In genomic region chr9:96232539-96233241, GRCh38 we compare ENCODE assay signal across 8 cellular contexts.
DNase-seq lines count a peak whose midpoint lies in the region; ATAC-seq and TF ChIP-seq lines count a peak whose summit lies in the region.

No MANE protein-coding gene starts in this region.

- peak; percentile 18 for DNase-seq in activated T-cell treated with anti-CD3 and anti-CD28 coated beads for 24 hours (ENCODE audit: low read depth)
- no peak for DNase-seq in activated T-cell treated with anti-CD3 and anti-CD28 coated beads for 4 hours
- peak; percentile 22 for DNase-seq in NCI-H1092 (lab: John Stamatoyannopoulos, UW)
- DNase-seq in activated CD4-positive, alpha-beta T cell treated with anti-CD3 and anti-CD28 coated beads, Interleukin-2, amount 10 ng/mL, durations not matched to agents 24 days and 14 days, result peak; percentile 76
- peak; percentile 87 for DNase-seq in fibroblast of peridontal ligament (ENCODE audit: extremely low read depth)

- intact Hi-C loops in activated CD4-positive, alpha-beta T cell treated with anti-CD3 and anti-CD28 coated beads, Interleukin-2, amount 10 ng/mL, durations not matched to agents 24 days and 14 days (cut with micrococcal nuclease), result loop anchor here (1.0 kb wide), 1 partner anchor 85 kb away; no protein-coding TSS in a partner anchor

- peaks cover 2% of the 10 kb centered on the region for H3K4me1 Mint-ChIP-seq in activated CD4-positive, alpha-beta T cell treated with anti-CD3 and anti-CD28 coated beads, Interleukin-2, amount 10 ng/mL, durations not matched to agents 24 days and 14 days
- H3K4me1 Mint-ChIP-seq in nephron, result peaks cover 23% of the 10 kb centered on the region

- H3K9me3 Mint-ChIP-seq in activated CD4-positive, alpha-beta T cell treated with anti-CD3 and anti-CD28 coated beads, Interleukin-2, amount 10 ng/mL, durations not matched to agents 24 days and 14 days, result peaks cover 7% of the 10 kb centered on the region
- peaks cover 16% of the 10 kb centered on the region for H3K9me3 Mint-ChIP-seq in nephron

- no peak overlapping the region for H3K27ac Mint-ChIP-seq in activated CD4-positive, alpha-beta T cell treated with anti-CD3 and anti-CD28 coated beads, Interleukin-2, amount 10 ng/mL, durations not matched to agents 24 days and 14 days
- H3K27ac Mint-ChIP-seq in nephron, result peak overlapping the region; percentile 15 to 72 (median 30)

- TF ChIP-seq CTCF in nephron (IDR thresholded peaks at IDR 0.05; ENCODE audit: unreplicated experiment in 3 of 3), result peak; percentile 91 to 98 (median 92)

- peaks cover 47% of the 10 kb centered on the region for H3K27me3 Mint-ChIP-seq in activated CD4-positive, alpha-beta T cell treated with anti-CD3 and anti-CD28 coated beads, Interleukin-2, amount 10 ng/mL, durations not matched to agents 24 days and 14 days
- peaks cover 59% of the 10 kb centered on the region for H3K27me3 Mint-ChIP-seq in nephron (ENCODE audit: low read depth)

- H3K36me3 Mint-ChIP-seq in activated CD4-positive, alpha-beta T cell treated with anti-CD3 and anti-CD28 coated beads, Interleukin-2, amount 10 ng/mL, durations not matched to agents 24 days and 14 days (ENCODE audit: low read depth), result no peaks in the 10 kb centered on the region
- H3K36me3 Mint-ChIP-seq in nephron (ENCODE audit: low read depth), result no peaks in the 10 kb centered on the region

- H3K4me3 Mint-ChIP-seq in activated CD4-positive, alpha-beta T cell treated with anti-CD3 and anti-CD28 coated beads, Interleukin-2, amount 10 ng/mL, durations not matched to agents 24 days and 14 days, result no peak overlapping the region
- H3K4me3 Mint-ChIP-seq in nephron, result peak overlapping the region in 2 of 3 experiments; percentile 27 to 54

- no peak for ATAC-seq in GM21423 (IDR thresholded peaks at IDR 0.05; ENCODE audit: unreplicated experiment)
- ATAC-seq in HG03159 (IDR thresholded peaks at IDR 0.05; ENCODE audit: unreplicated experiment), result no peak
